11 cellular contexts compared by ENCODE assay signal in the genomic region with DNA sequence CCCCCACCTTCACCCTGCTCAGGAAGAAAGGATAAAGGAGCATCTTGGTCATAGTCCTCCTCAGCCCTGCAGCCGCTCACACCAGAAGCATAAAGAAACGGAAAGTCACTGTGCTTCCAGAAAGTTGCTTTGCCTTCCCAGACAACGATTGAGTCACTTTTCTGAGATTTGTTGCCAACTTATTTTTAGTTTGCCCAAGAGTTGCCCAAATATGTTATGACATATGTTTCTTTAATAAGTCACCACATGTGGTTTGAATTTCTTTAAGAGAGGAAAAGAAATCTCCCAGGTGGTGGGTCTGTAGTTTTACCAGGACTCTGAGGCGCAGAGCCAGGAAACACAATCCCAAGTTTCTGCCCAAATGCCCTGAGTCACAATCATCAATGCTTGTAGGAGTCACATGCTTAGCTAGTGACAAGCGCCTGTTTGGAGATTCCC.
A peak's percentile ranks its signal among the peaks of the same experiment; 100 is the strongest.
DNase-seq lines count a peak whose midpoint lies in the region; ATAC-seq lines count a peak whose summit lies in the region.
"Had no signal": no experiment of that assay in that cellular context is flagged by ENCODE, and none has a peak within 500 bp of the region (broad histone marks: within the 10 kb centered on the region; RNA-seq: fewer than 3 reads in every experiment).

No MANE protein-coding gene starts in this region.

- in situ Hi-C loops in GM23248 (cut with MboI) = loop anchor here (10.0 kb wide), 1 partner anchor 235 kb away; no protein-coding TSS in a partner anchor

- no peaks in the 10 kb centered on the region for H3K9me2 ChIP-seq in GM23248 (ENCODE audit: insufficient read depth)

- H4K20me1 ChIP-seq in GM23248 (ENCODE audit: insufficient read depth) = no peaks in the 10 kb centered on the region

- peaks cover 20% of the 10 kb centered on the region for H3K27me3 Mint-ChIP-seq in T-helper 17 cell
- H3K27me3 Mint-ChIP-seq: memory B cell had no signal

- no peaks in the 10 kb centered on the region for H3K79me2 ChIP-seq in GM23248 (ENCODE audit: insufficient read depth)

- no peaks in the 10 kb centered on the region for H3K27me3 ChIP-seq in GM23248 (replicated peaks; ENCODE audit: insufficient read depth)

- H3K36me3 Mint-ChIP-seq in T-helper 17 cell (ENCODE audit: low read depth) = peaks cover under 1% of the 10 kb centered on the region

- no peaks in the 10 kb centered on the region for H3K9me3 ChIP-seq in GM23248 (ENCODE audit: low read depth)
- H3K9me3 ChIP-seq in T-helper 17 cell (ENCODE audit: control insufficient read depth, low read length, poor library complexity, severe bottlenecking) = peaks cover 3% of the 10 kb centered on the region

- peak overlapping the region; percentile 65 for H3K9ac ChIP-seq in GM23248

- whole genome bisulfite sequencing in GM23248 (ENCODE audit: low coverage in 1 of 2, low lambda C conversion rate in 2 of 2, missing lambda C conversion rate in 2 of 2), 2 experiments = 1% methylated on average over 5 of the region's 5 CpGs

- DNase-seq in GM23248 (peak; percentile 96), amniotic epithelial cell (ENCODE audit: low read depth) (peak; percentile 48), glomerular visceral epithelial cell (ENCODE audit: extremely low spot score) (peak; percentile 87), stromal cell of bone marrow (ENCODE audit: low read depth) (peak; percentile 97), NCI-H226 (no peak), SIG-M5 treated with dmso at 0.1 percent for 504 hours (lab: John Stamatoyannopoulos, UW; ENCODE audit: unreplicated experiment) (no peak), T-helper 17 cell (no peak)
- DNase-seq: stimulated activated naive CD4-positive, alpha-beta T cell had no signal

- no peak for ATAC-seq in HG02798 (IDR thresholded peaks at IDR 0.05; ENCODE audit: poor library complexity, unreplicated experiment)
- ATAC-seq in T-helper 17 cell = no peak
- ATAC-seq: esophagus mucosa had no signal

- peaks cover 10% of the 10 kb centered on the region for H3F3A ChIP-seq in GM23248 (ENCODE audit: insufficient read depth)

- peaks cover 12% of the 10 kb centered on the region for H3K4me1 ChIP-seq in GM23248 (ENCODE audit: insufficient read depth)

- peak overlapping the region; percentile 76 for H3K4me2 ChIP-seq in GM23248 (ENCODE audit: unreplicated experiment)

- H3K4me3 ChIP-seq in GM23248 = peak overlapping the region; percentile 39

- no peak overlapping the region for H3K27ac Mint-ChIP-seq in T-helper 17 cell
- H3K27ac Mint-ChIP-seq: memory B cell had no signal

- H3K27ac ChIP-seq in GM23248 = peak overlapping the region; percentile 66

- H3K4me3 Mint-ChIP-seq in T-helper 17 cell = no peak overlapping the region
- H3K4me3 Mint-ChIP-seq: memory B cell had no signal

- 0 out of 2 replicates have a peak overlapping the region, but pooled peaks have one; percentile 14 for H2AFZ ChIP-seq in GM23248

- H3K4me1 Mint-ChIP-seq in T-helper 17 cell = no peaks in the 10 kb centered on the region
- H3K4me1 Mint-ChIP-seq: memory B cell had no signal

- no peaks in the 10 kb centered on the region for H3K36me3 ChIP-seq in GM23248 (ENCODE audit: low read depth)

Comparison
In these comparisons a context has a peak if more than half of its experiments do, and no peak if none do; other contexts are left out.
1. DNase-seq: peak in GM23248 (single experiment), amniotic epithelial cell (single experiment), glomerular visceral epithelial cell (single experiment) and stromal cell of bone marrow (single experiment); none in NCI-H226 (single experiment), SIG-M5 treated with dmso at 0.1 percent for 504 hours (single experiment) and T-helper 17 cell (0 of 3).